25 cellular contexts compared by ENCODE assay signal in genomic region chr11:70590356-70590991, GRCh38.
"Had no signal": no experiment of that assay in that cellular context is flagged by ENCODE, and none has a peak within 500 bp of the region (broad histone marks: within the 10 kb centered on the region; RNA-seq: fewer than 3 reads in every experiment).

No MANE protein-coding gene starts in this region.

- DNase-seq: activated B cell treated with CpG ODN at 0.5 μM for 24 hours; activated CD4-positive, alpha-beta T cell treated with anti-CD3 and anti-CD28 coated beads for 4 hours; activated naive CD4-positive, alpha-beta T cell; activated T-cell treated with anti-CD3 and anti-CD28 coated beads for 4 hours; effector CD8-positive, alpha-beta T cell; gastrocnemius medialis; head of caudate nucleus; kidney glomerular epithelial cell; left ventricle myocardium inferior; mammary epithelial cell; midbrain; nephron progenitor cell; nucleus accumbens; stimulated activated CD4-positive, alpha-beta T cell treated with anti-CD3 and anti-CD28 coated beads, Interleukin-12 subunit alpha, Interleukin-12 subunit beta, amount 100 ng/mL, for 4 hours; stimulated activated CD4-positive, alpha-beta T cell treated with anti-CD3 and anti-CD28 coated beads, Interleukin-1b, Interleukin-23, amount 100 ng/mL, for 48 hours; stimulated activated CD8-positive, alpha-beta memory T cell treated with anti-CD3 and anti-CD28 coated beads, Interleukin-4, amount 100 ng/mL, for 48 hours; stimulated activated naive CD4-positive, alpha-beta T cell; substantia nigra; uterus had no signal

- ATAC-seq: esophagus mucosa, gastrocnemius medialis had no signal

- H3K27ac ChIP-seq: ascending aorta, breast epithelium, gastrocnemius medialis, left ventricle myocardium inferior, tibial nerve, uterus had no signal

- H3K4me1 Mint-ChIP-seq: activated B cell treated with CpG ODN at 0.5 μM for 24 hours had no signal

- H3K27me3 ChIP-seq: ascending aorta, breast epithelium, gastrocnemius medialis, tibial nerve, uterus had no signal

- H3K9me3 ChIP-seq: ascending aorta, breast epithelium, gastrocnemius medialis, left ventricle myocardium inferior, tibial nerve, uterus had no signal

- H3K4me1 ChIP-seq: ascending aorta, breast epithelium, left ventricle myocardium inferior, tibial nerve, uterus had no signal

- H3K4me3 Mint-ChIP-seq: activated B cell treated with CpG ODN at 0.5 μM for 24 hours; dendritic cell treated with granulocyte-macrophage colony-stimulating factor and Interleukin-4, amounts not matched to agents 40 ng/mL and 50 ng/mL, for 4 days; nephron progenitor cell had no signal

- H3K27ac Mint-ChIP-seq: activated B cell treated with CpG ODN at 0.5 μM for 24 hours; dendritic cell treated with granulocyte-macrophage colony-stimulating factor and Interleukin-4, amounts not matched to agents 40 ng/mL and 50 ng/mL, for 4 days; nephron progenitor cell; progenitor cell of endocrine pancreas had no signal

- H3K36me3 ChIP-seq: ascending aorta, breast epithelium, gastrocnemius medialis, left ventricle myocardium inferior, tibial nerve, uterus had no signal

- H3K9me3 Mint-ChIP-seq: activated B cell treated with CpG ODN at 0.5 μM for 24 hours; dendritic cell treated with granulocyte-macrophage colony-stimulating factor and Interleukin-4, amounts not matched to agents 40 ng/mL and 50 ng/mL, for 4 days had no signal

- H3K27me3 Mint-ChIP-seq: progenitor cell of endocrine pancreas had no signal

- H3K4me3 ChIP-seq: ascending aorta, breast epithelium, gastrocnemius medialis, left ventricle myocardium inferior, tibial nerve, uterus had no signal
